In genomic region chr21:29168874-29169273, GRCh38 we compare ENCODE assay signal across 27 cellular contexts. TPM values are rescaled to one million over a fixed set of nuclear protein-coding genes. Genes with fewer than 3 reads are reported as not detected.
DNase-seq lines count a peak whose midpoint lies in the region; ATAC-seq and TF ChIP-seq lines count a peak whose summit lies in the region.
"Had no signal": no experiment of that assay in that cellular context is flagged by ENCODE, and none has a peak within 500 bp of the region (broad histone marks: within the 10 kb centered on the region; RNA-seq: fewer than 3 reads in every experiment).

No MANE protein-coding gene starts in this region.

- no peaks in the 10 kb centered on the region for H3K36me3 ChIP-seq in RWPE2 (ENCODE audit: low read depth)
- no peaks in the 10 kb centered on the region for H3K36me3 ChIP-seq in left ventricle myocardium inferior
- H3K36me3 ChIP-seq: adrenal gland had no signal

- intact Hi-C loops in left ventricle myocardium inferior (cut with micrococcal nuclease): loop anchor here (5.0 kb wide), 1 partner anchor 203 kb away; no protein-coding TSS in a partner anchor

- DNase-seq in A172 (ENCODE audit: low spot score) (peak; percentile 97), HT1080 (ENCODE audit: low read depth) (peak; percentile 93), RWPE2 (ENCODE audit: low spot score) (peak; percentile 73), kidney tubule cell (ENCODE audit: low spot score) (peak; percentile 63), left ventricle myocardium inferior (no peak), NCI-H187 (lab: John Stamatoyannopoulos, UW) (no peak), globus pallidus (ENCODE audit: low spot score) (no peak), NCI-H748 (lab: John Stamatoyannopoulos, UW; ENCODE audit: unreplicated experiment) (no peak)
- DNase-seq: activated CD4-positive, alpha-beta T cell treated with anti-CD3 and anti-CD28 coated beads for 48 hours; activated naive CD4-positive, alpha-beta T cell treated with Interleukin-2 at 50 U/mL for 16 hours; activated T-cell treated with anti-CD3 and anti-CD28 coated beads, Interleukin-2, amount 50 U/mL, for 72 hours; adrenal gland; glutamatergic neuron; HCEC 1CT; kidney glomerular epithelial cell; mesendoderm; NCI-H1417 treated with DMSO at 0.1 percent for 48 hours; NCI-H2107; NCI-H524; nucleus accumbens; SK-N-SH; stimulated activated CD4-positive, alpha-beta T cell treated with anti-CD3 and anti-CD28 coated beads, Interleukin-2, amount 100 ng/mL, for 48 hours; substantia nigra; T-helper 2 cell had no signal

- H3K4me1 ChIP-seq in RWPE2 (ENCODE audit: insufficient read depth, poor library complexity, severe bottlenecking) (peaks cover 43% of the 10 kb centered on the region), left ventricle myocardium inferior (peaks cover 8% of the 10 kb centered on the region)

- H3K9me3 ChIP-seq in RWPE2 (ENCODE audit: severe bottlenecking) (no peaks in the 10 kb centered on the region), left ventricle myocardium inferior (replicated peaks) (no peaks in the 10 kb centered on the region)
- H3K9me3 ChIP-seq: adrenal gland, SK-N-SH had no signal

- no peak overlapping the region for H3K4me3 ChIP-seq in RWPE2 (ENCODE audit: severe bottlenecking)
- H3K4me3 ChIP-seq in left ventricle myocardium inferior: no peak overlapping the region
- H3K4me3 ChIP-seq: adrenal gland, coronary artery, smooth muscle cell had no signal

- peak; percentile 97 for ATAC-seq in RWPE2 (ENCODE audit: low read depth)
- ATAC-seq: activated T-cell treated with anti-CD3 and anti-CD28 coated beads, Interleukin-2, amount 50 U/mL, for 72 hours; stimulated activated effector memory CD8-positive, alpha-beta T cell treated with anti-CD3 and anti-CD28 coated beads, Interleukin-12 subunit alpha, Interleukin-12 subunit beta, amount 100 ng/mL, for 72 hours had no signal

- no peaks in the 10 kb centered on the region for H3K27me3 ChIP-seq in RWPE2 (ENCODE audit: insufficient read depth, poor library complexity, severe bottlenecking)
- no peaks in the 10 kb centered on the region for H3K27me3 ChIP-seq in left ventricle myocardium inferior (ENCODE audit: low read depth)
- H3K27me3 ChIP-seq: adrenal gland had no signal

- TF ChIP-seq CTCF in RWPE2 (IDR thresholded peaks at IDR 0.05; ENCODE audit: poor library complexity, severe bottlenecking): no peak
- TF ChIP-seq CTCF in left ventricle myocardium inferior (IDR thresholded peaks at IDR 0.05; ENCODE audit: borderline replicate concordance): no peak

- peak overlapping the region; percentile 86 for H3K27ac ChIP-seq in RWPE2 (ENCODE audit: poor library complexity, severe bottlenecking)
- H3K27ac ChIP-seq in left ventricle myocardium inferior (replicated peaks): no peak overlapping the region
- H3K27ac ChIP-seq: adrenal gland, coronary artery had no signal

RNA-seq across cellular contexts. Expression of gene MAP3K7CL, which starts 38.4 kb away (rescaled TPM):
- 19.4 and 21.7 TPM in 2 replicates for total RNA-seq in A172 (2014; rRNA removed; shearing (Covaris generic))
- total RNA-seq in HT1080 (2014; rRNA removed; shearing (Covaris generic)): 3.5 and 5.6 TPM in 2 replicates
- polyA plus RNA-seq in HT1080 (2015; cell fraction: cytosol; rRNA removed): 12.4 and 14.0 TPM in 2 replicates
- 4.1 and 5.4 TPM in 2 replicates for polyA plus RNA-seq in HT1080 (2015; cell fraction: nucleus; rRNA removed)
- total RNA-seq in left ventricle myocardium inferior: 2.1 TPM

Comparison
In these comparisons a context has a peak if more than half of its experiments do, and no peak if none do; other contexts are left out.
1. DNase-seq: peak in A172 (single experiment), HT1080 (single experiment), RWPE2 (single experiment) and kidney tubule cell (single experiment); none in left ventricle myocardium inferior (single experiment), NCI-H187 (0 of 2), globus pallidus (single experiment) and NCI-H748 (single experiment).